Comparison of ENCODE assay signal across 1 cellular context in the genomic region with DNA sequence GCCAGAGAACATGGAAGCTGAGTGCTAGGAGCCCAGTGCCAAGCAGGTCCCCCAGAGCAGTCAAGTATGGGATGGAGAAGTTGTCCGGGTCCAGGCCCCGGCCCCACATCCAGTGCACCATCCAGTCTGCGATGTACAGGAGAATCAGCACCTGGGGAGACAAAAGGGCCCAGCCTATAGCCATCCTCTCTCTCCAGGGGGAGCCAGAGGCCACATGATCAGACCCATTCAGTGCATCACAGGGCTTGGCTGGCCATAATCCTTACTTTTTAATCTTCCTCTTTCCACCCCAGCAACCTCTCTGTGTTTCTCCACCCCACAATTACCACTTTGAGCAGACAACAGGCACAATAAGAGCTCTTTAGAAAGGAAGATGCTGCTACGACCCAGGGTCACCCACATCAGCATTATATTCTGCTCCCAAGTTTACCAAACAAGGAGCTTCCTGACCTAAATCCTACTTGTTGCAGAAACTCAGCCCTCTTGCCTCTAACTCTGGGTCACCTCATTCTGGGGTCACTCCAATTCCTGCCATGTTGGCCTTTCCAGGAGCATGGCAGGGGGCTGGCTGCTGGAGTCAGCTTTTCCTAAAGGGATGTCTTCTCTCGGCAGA.
TF ChIP-seq lines count a peak whose summit lies in the region.

No MANE protein-coding gene starts in this region.

TF ChIP-seq in GM23338, 12 proteins besides CTCF, POLR2A, EP300 and RAD21 (continued from another document):
- TF ChIP-seq, protein P1, sequence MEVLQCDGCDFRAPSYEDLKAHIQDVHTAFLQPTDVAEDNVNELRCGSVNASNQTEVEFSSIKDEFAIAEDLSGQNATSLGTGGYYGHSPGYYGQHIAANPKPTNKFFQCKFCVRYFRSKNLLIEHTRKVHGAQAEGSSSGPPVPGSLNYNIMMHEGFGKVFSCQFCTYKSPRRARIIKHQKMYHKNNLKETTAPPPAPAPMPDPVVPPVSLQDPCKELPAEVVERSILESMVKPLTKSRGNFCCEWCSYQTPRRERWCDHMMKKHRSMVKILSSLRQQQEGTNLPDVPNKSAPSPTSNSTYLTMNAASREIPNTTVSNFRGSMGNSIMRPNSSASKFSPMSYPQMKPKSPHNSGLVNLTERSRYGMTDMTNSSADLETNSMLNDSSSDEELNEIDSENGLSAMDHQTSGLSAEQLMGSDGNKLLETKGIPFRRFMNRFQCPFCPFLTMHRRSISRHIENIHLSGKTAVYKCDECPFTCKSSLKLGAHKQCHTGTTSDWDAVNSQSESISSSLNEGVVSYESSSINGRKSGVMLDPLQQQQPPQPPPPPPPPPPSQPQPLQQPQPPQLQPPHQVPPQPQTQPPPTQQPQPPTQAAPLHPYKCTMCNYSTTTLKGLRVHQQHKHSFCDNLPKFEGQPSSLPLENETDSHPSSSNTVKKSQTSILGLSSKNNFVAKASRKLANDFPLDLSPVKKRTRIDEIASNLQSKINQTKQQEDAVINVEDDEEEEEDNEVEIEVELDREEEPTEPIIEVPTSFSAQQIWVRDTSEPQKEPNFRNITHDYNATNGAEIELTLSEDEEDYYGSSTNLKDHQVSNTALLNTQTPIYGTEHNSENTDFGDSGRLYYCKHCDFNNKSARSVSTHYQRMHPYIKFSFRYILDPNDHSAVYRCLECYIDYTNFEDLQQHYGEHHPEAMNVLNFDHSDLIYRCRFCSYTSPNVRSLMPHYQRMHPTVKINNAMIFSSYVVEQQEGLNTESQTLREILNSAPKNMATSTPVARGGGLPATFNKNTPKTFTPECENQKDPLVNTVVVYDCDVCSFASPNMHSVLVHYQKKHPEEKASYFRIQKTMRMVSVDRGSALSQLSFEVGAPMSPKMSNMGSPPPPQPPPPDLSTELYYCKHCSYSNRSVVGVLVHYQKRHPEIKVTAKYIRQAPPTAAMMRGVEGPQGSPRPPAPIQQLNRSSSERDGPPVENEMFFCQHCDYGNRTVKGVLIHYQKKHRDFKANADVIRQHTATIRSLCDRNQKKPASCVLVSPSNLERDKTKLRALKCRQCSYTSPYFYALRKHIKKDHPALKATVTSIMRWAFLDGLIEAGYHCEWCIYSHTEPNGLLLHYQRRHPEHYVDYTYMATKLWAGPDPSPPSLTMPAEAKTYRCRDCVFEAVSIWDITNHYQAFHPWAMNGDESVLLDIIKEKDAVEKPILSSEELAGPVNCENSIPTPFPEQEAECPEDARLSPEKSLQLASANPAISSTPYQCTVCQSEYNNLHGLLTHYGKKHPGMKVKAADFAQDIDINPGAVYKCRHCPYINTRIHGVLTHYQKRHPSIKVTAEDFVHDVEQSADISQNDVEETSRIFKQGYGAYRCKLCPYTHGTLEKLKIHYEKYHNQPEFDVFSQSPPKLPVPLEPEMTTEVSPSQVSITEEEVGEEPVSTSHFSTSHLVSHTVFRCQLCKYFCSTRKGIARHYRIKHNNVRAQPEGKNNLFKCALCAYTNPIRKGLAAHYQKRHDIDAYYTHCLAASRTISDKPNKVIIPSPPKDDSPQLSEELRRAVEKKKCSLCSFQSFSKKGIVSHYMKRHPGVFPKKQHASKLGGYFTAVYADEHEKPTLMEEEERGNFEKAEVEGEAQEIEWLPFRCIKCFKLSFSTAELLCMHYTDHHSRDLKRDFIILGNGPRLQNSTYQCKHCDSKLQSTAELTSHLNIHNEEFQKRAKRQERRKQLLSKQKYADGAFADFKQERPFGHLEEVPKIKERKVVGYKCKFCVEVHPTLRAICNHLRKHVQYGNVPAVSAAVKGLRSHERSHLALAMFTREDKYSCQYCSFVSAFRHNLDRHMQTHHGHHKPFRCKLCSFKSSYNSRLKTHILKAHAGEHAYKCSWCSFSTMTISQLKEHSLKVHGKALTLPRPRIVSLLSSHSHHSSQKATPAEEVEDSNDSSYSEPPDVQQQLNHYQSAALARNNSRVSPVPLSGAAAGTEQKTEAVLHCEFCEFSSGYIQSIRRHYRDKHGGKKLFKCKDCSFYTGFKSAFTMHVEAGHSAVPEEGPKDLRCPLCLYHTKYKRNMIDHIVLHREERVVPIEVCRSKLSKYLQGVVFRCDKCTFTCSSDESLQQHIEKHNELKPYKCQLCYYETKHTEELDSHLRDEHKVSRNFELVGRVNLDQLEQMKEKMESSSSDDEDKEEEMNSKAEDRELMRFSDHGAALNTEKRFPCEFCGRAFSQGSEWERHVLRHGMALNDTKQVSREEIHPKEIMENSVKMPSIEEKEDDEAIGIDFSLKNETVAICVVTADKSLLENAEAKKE (CRISPR knock-in tag; IDR thresholded peaks at IDR 0.05): no peak
- TF ChIP-seq EZH2phosphoT487 (IDR thresholded peaks at IDR 0.05; ENCODE audit: unreplicated experiment): no peak
- TF ChIP-seq STAT1 (IDR thresholded peaks at IDR 0.05; ENCODE audit: unreplicated experiment): no peak
- no peak for TF ChIP-seq NANOG (IDR thresholded peaks at IDR 0.05; ENCODE audit: borderline replicate concordance)
- no peak for TF ChIP-seq CREB1 (CRISPR knock-in tag; IDR thresholded peaks at IDR 0.05; ENCODE audit: low read depth)
